Comparison of ENCODE assay signal across 25 cellular contexts in genomic region chr14:94946244-94946643, GRCh38.
DNase-seq lines count a peak whose midpoint lies in the region; ATAC-seq and TF ChIP-seq lines count a peak whose summit lies in the region.
"Had no signal": no experiment of that assay in that cellular context is flagged by ENCODE, and none has a peak within 500 bp of the region (broad histone marks: within the 10 kb centered on the region; RNA-seq: fewer than 3 reads in every experiment).

No MANE protein-coding gene starts in this region.

- H3K27me3 ChIP-seq in CD4-positive, alpha-beta memory T cell (ENCODE audit: insufficient read depth, low read length), result no peaks in the 10 kb centered on the region
- no peaks in the 10 kb centered on the region for H3K27me3 ChIP-seq in Peyer's patch
- H3K27me3 ChIP-seq: gastroesophageal sphincter, tibial artery had no signal

- no peaks in the 10 kb centered on the region for H3K27me3 Mint-ChIP-seq in activated CD4-positive, alpha-beta T cell treated with anti-CD3 and anti-CD28 coated beads for 36 hours
- H3K27me3 Mint-ChIP-seq in CD4-positive, alpha-beta memory T cell, result peaks cover 0 to 3% of the 10 kb centered on the region in 2 donors
- peaks cover 22% of the 10 kb centered on the region for H3K27me3 Mint-ChIP-seq in activated CD4-positive, alpha-beta memory T cell treated with anti-CD3 and anti-CD28 coated beads, Interleukin-2, amount 10 ng/mL, durations not matched to agents 7 days and 5 days
- H3K27me3 Mint-ChIP-seq in naive thymus-derived CD8-positive, alpha-beta T cell, result peaks cover 0 to 8% (median 1%) of the 10 kb centered on the region in 5 donors

- H3K4me3 ChIP-seq in CD4-positive, alpha-beta memory T cell (ENCODE audit: low read length in 2 of 2), result no peak overlapping the region
- no peak overlapping the region for H3K4me3 ChIP-seq in Peyer's patch
- H3K4me3 ChIP-seq: gastroesophageal sphincter, tibial artery had no signal

- no peak for TF ChIP-seq POLR2A in Peyer's patch (IDR thresholded peaks at IDR 0.05)

- peak; percentile 67 for ATAC-seq in activated CD4-positive, alpha-beta T cell treated with anti-CD3 and anti-CD28 coated beads for 36 hours
- ATAC-seq in naive thymus-derived CD8-positive, alpha-beta T cell, result peak; percentile 50 to 52
- ATAC-seq: gastroesophageal sphincter, HCT116, left colon had no signal

- DNase-seq in activated CD4-positive, alpha-beta T cell treated with anti-CD3 and anti-CD28 coated beads for 36 hours, result peak; percentile 11
- no peak for DNase-seq in activated CD4-positive, alpha-beta T cell treated with anti-CD3 and anti-CD28 coated beads for 1 hour
- DNase-seq in CD4-positive, alpha-beta memory T cell, result peak; percentile 28 to 52 (median 45)
- DNase-seq in activated CD4-positive, alpha-beta memory T cell treated with anti-CD3 and anti-CD28 coated beads, Interleukin-2, amount 10 ng/mL, durations not matched to agents 7 days and 5 days, result peak; percentile 42
- peak in 2 of 10 donors; percentile 17 to 47 for DNase-seq in naive thymus-derived CD8-positive, alpha-beta T cell
- DNase-seq in Peyer's patch, result no peak
- no peak for DNase-seq in NCI-H69 (lab: John Stamatoyannopoulos, UW)
- no peak for DNase-seq in C1 segment of cervical spinal cord (lab: John Stamatoyannopoulos, UW)
- DNase-seq: caudate nucleus; dermis blood vessel endothelial cell; GF-D8; hippocampal formation; IMR-90; left colon; mammary epithelial cell; NCI-H1092; NCI-H187 treated with DMSO at 0.1 percent for 48 hours; NCI-H2171 treated with DMSO at 0.1 percent for 48 hours; NCI-H524; NK-92 treated with Interleukin-12 subunit alpha and Interleukin-12 subunit beta, amount 100 ng/mL, for 24 hours; SHP77; tibial artery had no signal

- H3K4me3 Mint-ChIP-seq in activated CD4-positive, alpha-beta T cell treated with anti-CD3 and anti-CD28 coated beads for 36 hours, result no peak overlapping the region
- H3K4me3 Mint-ChIP-seq in CD4-positive, alpha-beta memory T cell, result peak overlapping the region in 7 of 8 donors; percentile 36 to 66 (median 57)
- no peak overlapping the region for H3K4me3 Mint-ChIP-seq in activated CD4-positive, alpha-beta memory T cell treated with anti-CD3 and anti-CD28 coated beads, Interleukin-2, amount 10 ng/mL, durations not matched to agents 7 days and 5 days
- H3K4me3 Mint-ChIP-seq in naive thymus-derived CD8-positive, alpha-beta T cell, result peak overlapping the region in 6 of 10 donors; percentile 7 to 58 (median 52)

- peaks cover 17% of the 10 kb centered on the region for H3K4me1 ChIP-seq in CD4-positive, alpha-beta memory T cell (ENCODE audit: insufficient read depth, low read length)
- no peaks in the 10 kb centered on the region for H3K4me1 ChIP-seq in Peyer's patch
- H3K4me1 ChIP-seq: gastroesophageal sphincter, tibial artery had no signal

- no peaks in the 10 kb centered on the region for H3K36me3 Mint-ChIP-seq in activated CD4-positive, alpha-beta T cell treated with anti-CD3 and anti-CD28 coated beads for 36 hours (ENCODE audit: low read depth)
- H3K36me3 Mint-ChIP-seq in CD4-positive, alpha-beta memory T cell, result no peaks in the 10 kb centered on the region
- H3K36me3 Mint-ChIP-seq in activated CD4-positive, alpha-beta memory T cell treated with anti-CD3 and anti-CD28 coated beads, Interleukin-2, amount 10 ng/mL, durations not matched to agents 7 days and 5 days (ENCODE audit: low read depth), result no peaks in the 10 kb centered on the region
- no peaks in the 10 kb centered on the region for H3K36me3 Mint-ChIP-seq in naive thymus-derived CD8-positive, alpha-beta T cell

- intact Hi-C loops in activated CD4-positive, alpha-beta T cell treated with anti-CD3 and anti-CD28 coated beads for 36 hours (cut with DNase I, micrococcal nuclease), result no loop called here
- intact Hi-C loops in CD4-positive, alpha-beta memory T cell (cut with micrococcal nuclease), result no loop called here

- peak overlapping the region; percentile 19 for H3K27ac ChIP-seq in CD4-positive, alpha-beta memory T cell (ENCODE audit: low read depth, low read length)
- no peak overlapping the region for H3K27ac ChIP-seq in Peyer's patch
- H3K27ac ChIP-seq: 22Rv1, gastroesophageal sphincter, tibial artery had no signal

- POLR2A ChIA-PET in activated CD4-positive, alpha-beta T cell treated with anti-CD3 and anti-CD28 coated beads for 36 hours (lab: Charles Lee), result interaction anchor here (0.6 kb wide), 1 partner anchor 9 kb away, joined by 3 read pairs; no protein-coding TSS in a partner anchor
- POLR2A ChIA-PET in CD4-positive, alpha-beta memory T cell (lab: Charles Lee; ENCODE audit: partially characterized antibody), result no interaction called here
- POLR2A ChIA-PET in activated CD4-positive, alpha-beta memory T cell treated with anti-CD3 and anti-CD28 coated beads, Interleukin-2, amount 10 ng/mL, durations not matched to agents 7 days and 5 days (lab: Charles Lee), result interaction anchor here (0.7 to 0.9 kb wide), 2 partner anchors 18 to 195 kb away, joined by 3 read pairs; no protein-coding TSS in a partner anchor
- POLR2A ChIA-PET in naive thymus-derived CD8-positive, alpha-beta T cell (lab: Charles Lee), result no interaction called here

- H3K9me3 ChIP-seq in CD4-positive, alpha-beta memory T cell (ENCODE audit: control insufficient read depth in 1 of 2, low read length in 2 of 2), result no peaks in the 10 kb centered on the region
- no peaks in the 10 kb centered on the region for H3K9me3 ChIP-seq in Peyer's patch

- no peaks in the 10 kb centered on the region for H3K36me3 ChIP-seq in CD4-positive, alpha-beta memory T cell (ENCODE audit: insufficient read depth, low read length)
- H3K36me3 ChIP-seq in Peyer's patch, result no peaks in the 10 kb centered on the region
- H3K36me3 ChIP-seq: gastroesophageal sphincter, tibial artery had no signal

- peak overlapping the region; percentile 52 for H3K27ac Mint-ChIP-seq in activated CD4-positive, alpha-beta T cell treated with anti-CD3 and anti-CD28 coated beads for 36 hours
- peak overlapping the region; percentile 77 to 97 (median 95) for H3K27ac Mint-ChIP-seq in CD4-positive, alpha-beta memory T cell
- H3K27ac Mint-ChIP-seq in activated CD4-positive, alpha-beta memory T cell treated with anti-CD3 and anti-CD28 coated beads, Interleukin-2, amount 10 ng/mL, durations not matched to agents 7 days and 5 days, result peak overlapping the region; percentile 89
- peak overlapping the region in 8 of 10 donors; percentile 12 to 95 (median 76) for H3K27ac Mint-ChIP-seq in naive thymus-derived CD8-positive, alpha-beta T cell

- no peaks in the 10 kb centered on the region for H3K9me3 Mint-ChIP-seq in activated CD4-positive, alpha-beta T cell treated with anti-CD3 and anti-CD28 coated beads for 36 hours (ENCODE audit: low read depth)
- peaks cover 0 to 3% (median 0%) of the 10 kb centered on the region in 8 donors for H3K9me3 Mint-ChIP-seq in CD4-positive, alpha-beta memory T cell
- no peaks in the 10 kb centered on the region for H3K9me3 Mint-ChIP-seq in activated CD4-positive, alpha-beta memory T cell treated with anti-CD3 and anti-CD28 coated beads, Interleukin-2, amount 10 ng/mL, durations not matched to agents 7 days and 5 days
- peaks cover 0 to 4% (median 0%) of the 10 kb centered on the region in 9 donors for H3K9me3 Mint-ChIP-seq in naive thymus-derived CD8-positive, alpha-beta T cell

- H3K4me1 Mint-ChIP-seq in activated CD4-positive, alpha-beta T cell treated with anti-CD3 and anti-CD28 coated beads for 36 hours, result peaks cover 8% of the 10 kb centered on the region
- H3K4me1 Mint-ChIP-seq in CD4-positive, alpha-beta memory T cell, result peaks cover 0 to 25% (median 13%) of the 10 kb centered on the region in 4 donors
- H3K4me1 Mint-ChIP-seq in activated CD4-positive, alpha-beta memory T cell treated with anti-CD3 and anti-CD28 coated beads, Interleukin-2, amount 10 ng/mL, durations not matched to agents 7 days and 5 days, result peaks cover 23% of the 10 kb centered on the region
- peaks cover 0 to 13% (median under 1%) of the 10 kb centered on the region in 4 donors for H3K4me1 Mint-ChIP-seq in naive thymus-derived CD8-positive, alpha-beta T cell

- no peak for TF ChIP-seq CTCF in Peyer's patch (IDR thresholded peaks at IDR 0.05)

- CTCF ChIA-PET in activated CD4-positive, alpha-beta T cell treated with anti-CD3 and anti-CD28 coated beads for 36 hours (lab: Charles Lee), result interaction anchor here (0.6 kb wide), 1 partner anchor 105 kb away, joined by 4 read pairs; no protein-coding TSS in a partner anchor
- CTCF ChIA-PET in CD4-positive, alpha-beta memory T cell (lab: Charles Lee; ENCODE audit: partially characterized antibody), result no interaction called here
- CTCF ChIA-PET in activated CD4-positive, alpha-beta memory T cell treated with anti-CD3 and anti-CD28 coated beads, Interleukin-2, amount 10 ng/mL, durations not matched to agents 7 days and 5 days (lab: Charles Lee), result no interaction called here

Comparison
In these comparisons a context has a peak if more than half of its experiments do, and no peak if none do; other contexts are left out.
1. DNase-seq: peak in activated CD4-positive, alpha-beta T cell treated with anti-CD3 and anti-CD28 coated beads for 36 hours (single experiment), CD4-positive, alpha-beta memory T cell (5 of 5) and activated CD4-positive, alpha-beta memory T cell treated with anti-CD3 and anti-CD28 coated beads, Interleukin-2, amount 10 ng/mL, durations not matched to agents 7 days and 5 days (single experiment); none in activated CD4-positive, alpha-beta T cell treated with anti-CD3 and anti-CD28 coated beads for 1 hour (single experiment), Peyer's patch (0 of 3), NCI-H69 (single experiment) and C1 segment of cervical spinal cord (0 of 14).
2. H3K4me3 Mint-ChIP-seq: peak in CD4-positive, alpha-beta memory T cell (7 of 8) and naive thymus-derived CD8-positive, alpha-beta T cell (6 of 10); none in activated CD4-positive, alpha-beta T cell treated with anti-CD3 and anti-CD28 coated beads for 36 hours (single experiment) and activated CD4-positive, alpha-beta memory T cell treated with anti-CD3 and anti-CD28 coated beads, Interleukin-2, amount 10 ng/mL, durations not matched to agents 7 days and 5 days (single experiment).
3. POLR2A ChIA-PET loops: an anchor here in activated CD4-positive, alpha-beta T cell treated with anti-CD3 and anti-CD28 coated beads for 36 hours (0.6 kb wide) and activated CD4-positive, alpha-beta memory T cell treated with anti-CD3 and anti-CD28 coated beads, Interleukin-2, amount 10 ng/mL, durations not matched to agents 7 days and 5 days (0.7 to 0.9 kb wide); none called in CD4-positive, alpha-beta memory T cell and naive thymus-derived CD8-positive, alpha-beta T cell.
4. Peak in every context shown above with its lines, with median percentiles within 50 percentile points of each other: H3K27ac Mint-ChIP-seq.